19 cellular contexts compared by ENCODE assay signal in genomic region chr5:138702166-138702826, GRCh38.
DNase-seq lines count a peak whose midpoint lies in the region; ATAC-seq and TF ChIP-seq lines count a peak whose summit lies in the region.
"Had no signal": no experiment of that assay in that cellular context is flagged by ENCODE, and none has a peak within 500 bp of the region (broad histone marks: within the 10 kb centered on the region; RNA-seq: fewer than 3 reads in every experiment).

No MANE protein-coding gene starts in this region.

- no peak overlapping the region for H3K4me3 Mint-ChIP-seq in nephron progenitor cell
- H3K4me3 Mint-ChIP-seq: CD4-positive, CD25-positive, alpha-beta regulatory T cell; natural killer cell had no signal

- no peaks in the 10 kb centered on the region for H3K36me3 ChIP-seq in WERI-Rb-1
- H3K36me3 ChIP-seq: HAP-1 had no signal

- H3K27me3 ChIP-seq in WERI-Rb-1 (ENCODE audit: insufficient read depth, low read depth, severe bottlenecking): no peaks in the 10 kb centered on the region

- peak overlapping the region; percentile 65 for H3K27ac ChIP-seq in WERI-Rb-1
- H3K27ac ChIP-seq: skin epidermis had no signal

- DNase-seq in NCI-H526 (lab: John Stamatoyannopoulos, UW): peak; percentile 12 to 32
- no peak for DNase-seq in NCI-H526 treated with DMSO at 0.1 percent for 48 hours (lab: John Stamatoyannopoulos, UW)
- peak; percentile 22 for DNase-seq in NCI-H146 treated with DMSO at 0.1 percent for 48 hours (lab: John Stamatoyannopoulos, UW; ENCODE audit: unreplicated experiment)
- peak; percentile 42 for DNase-seq in WERI-Rb-1
- no peak for DNase-seq in nephron progenitor cell
- DNase-seq in T-helper 9 cell: no peak
- no peak for DNase-seq in effector CD4-positive, alpha-beta T cell
- DNase-seq: amygdala; CD4-positive, CD25-positive, alpha-beta regulatory T cell; effector CD8-positive, alpha-beta T cell; islet precursor cell; mesendoderm; natural killer cell; RPMI8226; stimulated activated CD4-positive, alpha-beta T cell treated with anti-CD3 and anti-CD28 coated beads, Interleukin-4, amount 100 ng/mL, for 1 hour had no signal

- H3K27me3 Mint-ChIP-seq in nephron progenitor cell (ENCODE audit: low read depth, poor library complexity): peaks cover 7% of the 10 kb centered on the region

- no peak for ATAC-seq in GM18867 (IDR thresholded peaks at IDR 0.05; ENCODE audit: unreplicated experiment)
- ATAC-seq: natural killer cell had no signal

- 0 out of 2 replicates have a peak, but pooled peaks have one; percentile 4 for TF ChIP-seq CTCF in WERI-Rb-1 (IDR thresholded peaks at IDR 0.05; ENCODE audit: low read depth, low read length)
- no peak for TF ChIP-seq CTCF in nephron progenitor cell (IDR thresholded peaks at IDR 0.05)

- H3K9me3 ChIP-seq in WERI-Rb-1 (ENCODE audit: severe bottlenecking): no peaks in the 10 kb centered on the region
- H3K9me3 ChIP-seq: HAP-1 had no signal

- peak overlapping the region; percentile 78 for H3K27ac Mint-ChIP-seq in nephron progenitor cell
- H3K27ac Mint-ChIP-seq: CD4-positive, CD25-positive, alpha-beta regulatory T cell; natural killer cell; progenitor cell of endocrine pancreas had no signal

- H3K36me3 Mint-ChIP-seq in nephron progenitor cell (ENCODE audit: low read depth): no peaks in the 10 kb centered on the region
- H3K36me3 Mint-ChIP-seq: CD4-positive, CD25-positive, alpha-beta regulatory T cell; natural killer cell had no signal

- peaks cover 46% of the 10 kb centered on the region for H3K4me1 Mint-ChIP-seq in nephron progenitor cell

- no peaks in the 10 kb centered on the region for H3K9me3 Mint-ChIP-seq in nephron progenitor cell
- H3K9me3 Mint-ChIP-seq: natural killer cell had no signal

- H3K4me3 ChIP-seq in WERI-Rb-1 (ENCODE audit: low read depth, low read length): no peak overlapping the region
- H3K4me3 ChIP-seq: HAP-1, skin epidermis had no signal

Comparison
In these comparisons a context has a peak if more than half of its experiments do, and no peak if none do; other contexts are left out.
1. DNase-seq: peak in NCI-H526 (2 of 2), NCI-H146 treated with DMSO at 0.1 percent for 48 hours (single experiment) and WERI-Rb-1 (single experiment); none in NCI-H526 treated with DMSO at 0.1 percent for 48 hours (single experiment), nephron progenitor cell (single experiment), T-helper 9 cell (single experiment) and effector CD4-positive, alpha-beta T cell (single experiment).